Comparison of ENCODE assay signal across 9 cellular contexts in the genomic region with DNA sequence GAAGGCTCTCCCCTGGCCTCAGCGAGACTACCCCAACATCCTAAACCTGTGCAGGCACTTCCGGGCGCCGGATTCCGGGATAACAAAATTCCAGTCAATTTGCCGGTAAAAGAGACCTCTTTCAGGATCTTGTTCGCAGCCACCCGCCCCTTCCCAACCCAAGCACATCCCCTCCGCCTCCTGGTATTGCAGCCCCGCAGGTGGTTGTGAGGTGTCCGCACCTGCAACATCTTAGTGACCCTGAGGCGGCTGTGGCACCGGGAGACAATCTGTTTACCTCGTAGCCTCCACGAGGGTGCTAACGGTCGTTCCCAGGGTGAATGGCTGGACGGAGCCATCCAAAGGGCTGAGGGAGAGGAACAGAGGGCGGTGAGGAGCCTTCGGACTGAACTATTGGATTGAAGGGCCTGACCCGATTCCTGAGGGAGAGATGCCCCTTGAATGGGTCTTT. TPM values are rescaled to one million over a fixed set of nuclear protein-coding genes. Genes with fewer than 3 reads are reported as not detected.
DNase-seq lines count a peak whose midpoint lies in the region; ATAC-seq and TF ChIP-seq lines count a peak whose summit lies in the region.
"Had no signal": no experiment of that assay in that cellular context is flagged by ENCODE, and none has a peak within 500 bp of the region (broad histone marks: within the 10 kb centered on the region; RNA-seq: fewer than 3 reads in every experiment).

No MANE protein-coding gene starts in this region.

- peak overlapping the region; percentile 84 for H3K4me3 ChIP-seq in ACC112 (ENCODE audit: low read depth, low read length)
- peak overlapping the region; percentile 80 for H3K4me3 ChIP-seq in HUES48 (ENCODE audit: low read depth, low read length)
- H3K4me3 ChIP-seq in cardiac fibroblast (replicated peaks in 1 of 2; ENCODE audit: low read depth in 2 of 2, low read length in 2 of 2): peak overlapping the region; percentile 39 to 47
- peak overlapping the region; percentile 61 to 63 for H3K4me3 ChIP-seq in muscle layer of duodenum (ENCODE audit: low read depth in 1 of 2, low read length in 2 of 2)

- H2AFZ ChIP-seq in ACC112 (ENCODE audit: low read length, unreplicated experiment): peak overlapping the region; percentile 72

- CTCF ChIA-PET in CD4-positive, alpha-beta T cell (lab: Charles Lee): no interaction called here

- H3K4me1 Mint-ChIP-seq in CD4-positive, alpha-beta T cell (ENCODE audit: low read depth): peaks cover 10% of the 10 kb centered on the region
- H3K4me1 Mint-ChIP-seq in immature natural killer cell: peaks cover 6 to 7% of the 10 kb centered on the region in 2 donors

- H3K4me3 Mint-ChIP-seq in CD4-positive, alpha-beta T cell: no peak overlapping the region
- H3K4me3 Mint-ChIP-seq in immature natural killer cell: peak overlapping the region in 2 of 5 donors; percentile 30 to 34

- H3K27me3 ChIP-seq in ACC112 (ENCODE audit: insufficient read depth, low read length) (peaks cover 58% of the 10 kb centered on the region), HUES48 (ENCODE audit: control insufficient read depth, insufficient read depth, low read length) (peaks cover 53% of the 10 kb centered on the region), muscle layer of duodenum (ENCODE audit: low read depth, low read length) (peaks cover 22% of the 10 kb centered on the region)
- peaks cover 68% of the 10 kb centered on the region for H3K27me3 ChIP-seq in CD4-positive, alpha-beta T cell (ENCODE audit: control insufficient read depth, insufficient read depth, low read length)

- intact Hi-C loops in CD4-positive, alpha-beta T cell (cut with DNase I, micrococcal nuclease): no loop called here

- ATAC-seq in CD4-positive, alpha-beta T cell (ENCODE audit: poor library complexity): no peak

- no peak for TF ChIP-seq CTCF in cardiac fibroblast (IDR thresholded peaks at IDR 0.05; ENCODE audit: low read depth, low read length)
- TF ChIP-seq CTCF in CD4-positive, alpha-beta T cell (IDR thresholded peaks at IDR 0.05): no peak

- POLR2A ChIA-PET in CD4-positive, alpha-beta T cell (lab: Charles Lee): no interaction called here

- H3K4me1 ChIP-seq in ACC112 (ENCODE audit: control insufficient read depth, insufficient read depth, low read length, unreplicated experiment) (no peaks in the 10 kb centered on the region), HUES48 (ENCODE audit: control insufficient read depth, insufficient read depth, low read length) (peaks cover 31% of the 10 kb centered on the region), muscle layer of duodenum (ENCODE audit: control insufficient read depth in 1 of 2, insufficient read depth in 2 of 2, low read length in 2 of 2) (peaks cover 0 to 11% of the 10 kb centered on the region in 2 donors)

- H3K27ac ChIP-seq in ACC112 (ENCODE audit: low read depth, low read length) (no peak overlapping the region), HUES48 (ENCODE audit: low read depth, low read length) (peak overlapping the region; percentile 21), muscle layer of duodenum (ENCODE audit: low read length) (peak overlapping the region; percentile 91)
- no peak overlapping the region for H3K27ac ChIP-seq in CD4-positive, alpha-beta T cell (ENCODE audit: low read depth, low read length)

- H3K36me3 Mint-ChIP-seq in CD4-positive, alpha-beta T cell (ENCODE audit: low read depth): no peaks in the 10 kb centered on the region
- H3K36me3 Mint-ChIP-seq in immature natural killer cell: no peaks in the 10 kb centered on the region

- H3K27me3 Mint-ChIP-seq in CD4-positive, alpha-beta T cell: peaks cover 56% of the 10 kb centered on the region
- H3K27me3 Mint-ChIP-seq in immature natural killer cell (ENCODE audit: low read depth in 3 of 3): peaks cover 8 to 16% (median 15%) of the 10 kb centered on the region in 3 donors

- DNase-seq in cardiac fibroblast (ENCODE audit: low read depth in 2 of 2): no peak
- no peak for DNase-seq in middle frontal gyrus (ENCODE audit: extremely low spot score, low spot score)
- DNase-seq in CD4-positive, alpha-beta T cell: no peak
- DNase-seq in NAMALWA (ENCODE audit: low spot score): no peak
- no peak for DNase-seq in immature natural killer cell

- no peaks in the 10 kb centered on the region for H3K9me3 Mint-ChIP-seq in CD4-positive, alpha-beta T cell
- no peaks in the 10 kb centered on the region for H3K9me3 Mint-ChIP-seq in immature natural killer cell

- H3K79me2 ChIP-seq in ACC112 (ENCODE audit: control insufficient read depth, insufficient read depth, low read length, unreplicated experiment): no peaks in the 10 kb centered on the region

- H3K27ac Mint-ChIP-seq in CD4-positive, alpha-beta T cell: no peak overlapping the region
- no peak overlapping the region for H3K27ac Mint-ChIP-seq in immature natural killer cell

- 0 out of 2 replicates have a peak overlapping the region, but pooled peaks have one; percentile 33 for H3K9ac ChIP-seq in HUES48 (ENCODE audit: low read depth, low read length)

- H3K36me3 ChIP-seq in ACC112 (ENCODE audit: insufficient read depth, low read length): no peaks in the 10 kb centered on the region
- H3K36me3 ChIP-seq in HUES48 (ENCODE audit: control insufficient read depth, insufficient read depth, low read length): no peaks in the 10 kb centered on the region
- no peaks in the 10 kb centered on the region for H3K36me3 ChIP-seq in muscle layer of duodenum (ENCODE audit: control insufficient read depth in 1 of 2, insufficient read depth in 2 of 2, low read length in 2 of 2)

- H3K9me3 ChIP-seq in HUES48 (ENCODE audit: control insufficient read depth, insufficient read depth, low read length) (no peaks in the 10 kb centered on the region), muscle layer of duodenum (ENCODE audit: control insufficient read depth in 1 of 2, low read length in 2 of 2) (no peaks in the 10 kb centered on the region)
- H3K9me3 ChIP-seq in CD4-positive, alpha-beta T cell (ENCODE audit: control insufficient read depth, low read length): no peaks in the 10 kb centered on the region

RNA-seq across cellular contexts. Expression of a gene that starts 2.1 kb away (rescaled TPM):
- not detected for total RNA-seq in CD4-positive, alpha-beta T cell
- not detected for polyA plus RNA-seq in immature natural killer cell
- total RNA-seq: epithelial cell of proximal tubule had no signal

Comparison
In these comparisons a context has a peak if more than half of its experiments do, and no peak if none do; other contexts are left out.
1. H3K27ac ChIP-seq: peak in HUES48 (single experiment) and muscle layer of duodenum (single experiment); none in ACC112 (single experiment) and CD4-positive, alpha-beta T cell (single experiment).
2. Peak in every context shown above with its lines, with median percentiles within 50 percentile points of each other: H3K4me3 ChIP-seq.